20 cellular contexts compared by ENCODE assay signal in genomic region chr5:31995714-31996113, GRCh38.
"Had no signal": no experiment of that assay in that cellular context is flagged by ENCODE, and none has a peak within 500 bp of the region (broad histone marks: within the 10 kb centered on the region; RNA-seq: fewer than 3 reads in every experiment).

No MANE protein-coding gene starts in this region.

- H3K27me3 ChIP-seq: breast epithelium, hepatocyte, left lung, tibial nerve had no signal

- H3K9me3 ChIP-seq: breast epithelium, left lung, tibial nerve had no signal

- DNase-seq: activated CD4-positive, alpha-beta T cell treated with anti-CD3 and anti-CD28 coated beads, Interleukin-2, amount 10 ng/mL, durations not matched to agents 24 days and 14 days; activated naive CD4-positive, alpha-beta T cell; activated T-cell treated with anti-CD3 and anti-CD28 coated beads, Interleukin-2, amount 50 U/mL, for 1 hour; amniotic stem cell; effector memory CD8-positive, alpha-beta T cell; foreskin melanocyte; kidney glomerular epithelial cell; left lung; nephron progenitor cell; right cardiac atrium; stimulated activated CD4-positive, alpha-beta T cell treated with anti-CD3 and anti-CD28 coated beads, Interleukin-4, amount 100 ng/mL, for 24 hours; stimulated activated naive CD4-positive, alpha-beta T cell treated with Interleukin-2 at 50 U/mL for 16 hours had no signal

- H3K4me2 ChIP-seq: hepatocyte had no signal

- H3K9me3 Mint-ChIP-seq: activated CD4-positive, alpha-beta T cell treated with anti-CD3 and anti-CD28 coated beads, Interleukin-2, amount 10 ng/mL, durations not matched to agents 24 days and 14 days; activated T-helper 2 cell treated with anti-CD3 and anti-CD28 coated beads, Interferon-gamma antibody, Interleukin-2, Interleukin-4, amounts not matched to agents 10 μg/mL and 5 μg/mL and 100 μg/mL, durations not matched to agents 14 hours and 24 hours and 36 hours; central memory CD8-positive, alpha-beta T cell; effector memory CD8-positive, alpha-beta T cell had no signal

- H2AFZ ChIP-seq: hepatocyte, parathyroid adenoma had no signal

- H3K4me1 ChIP-seq: breast epithelium, left lung, parathyroid adenoma had no signal

- H3K9ac ChIP-seq: parathyroid adenoma had no signal

- H3K27me3 Mint-ChIP-seq: activated CD4-positive, alpha-beta T cell treated with anti-CD3 and anti-CD28 coated beads, Interleukin-2, amount 10 ng/mL, durations not matched to agents 24 days and 14 days; activated naive CD8-positive, alpha-beta T cell had no signal

- H3K79me2 ChIP-seq: hepatocyte, parathyroid adenoma had no signal

- H3K4me3 ChIP-seq: breast epithelium, hepatocyte, left lung, tibial nerve had no signal

- H3K4me3 Mint-ChIP-seq: activated CD4-positive, alpha-beta T cell treated with anti-CD3 and anti-CD28 coated beads, Interleukin-2, amount 10 ng/mL, durations not matched to agents 24 days and 14 days; activated naive CD8-positive, alpha-beta T cell; central memory CD8-positive, alpha-beta T cell; effector memory CD8-positive, alpha-beta T cell; nephron progenitor cell had no signal

- H3K36me3 ChIP-seq: breast epithelium, left lung had no signal

- H3K36me3 Mint-ChIP-seq: activated naive CD8-positive, alpha-beta T cell had no signal

- H3K27ac Mint-ChIP-seq: activated CD4-positive, alpha-beta T cell treated with anti-CD3 and anti-CD28 coated beads, Interleukin-2, amount 10 ng/mL, durations not matched to agents 24 days and 14 days; activated naive CD8-positive, alpha-beta T cell; activated T-helper 2 cell treated with anti-CD3 and anti-CD28 coated beads, Interferon-gamma antibody, Interleukin-2, Interleukin-4, amounts not matched to agents 10 μg/mL and 5 μg/mL and 100 μg/mL, durations not matched to agents 14 hours and 24 hours and 36 hours; effector memory CD8-positive, alpha-beta T cell; nephron progenitor cell had no signal

- ATAC-seq: effector memory CD8-positive, alpha-beta T cell; esophagus mucosa; left lung; right cardiac atrium had no signal

- H3K27ac ChIP-seq: breast epithelium, hepatocyte, left lung, parathyroid adenoma, tibial nerve had no signal
